In the genomic region with DNA sequence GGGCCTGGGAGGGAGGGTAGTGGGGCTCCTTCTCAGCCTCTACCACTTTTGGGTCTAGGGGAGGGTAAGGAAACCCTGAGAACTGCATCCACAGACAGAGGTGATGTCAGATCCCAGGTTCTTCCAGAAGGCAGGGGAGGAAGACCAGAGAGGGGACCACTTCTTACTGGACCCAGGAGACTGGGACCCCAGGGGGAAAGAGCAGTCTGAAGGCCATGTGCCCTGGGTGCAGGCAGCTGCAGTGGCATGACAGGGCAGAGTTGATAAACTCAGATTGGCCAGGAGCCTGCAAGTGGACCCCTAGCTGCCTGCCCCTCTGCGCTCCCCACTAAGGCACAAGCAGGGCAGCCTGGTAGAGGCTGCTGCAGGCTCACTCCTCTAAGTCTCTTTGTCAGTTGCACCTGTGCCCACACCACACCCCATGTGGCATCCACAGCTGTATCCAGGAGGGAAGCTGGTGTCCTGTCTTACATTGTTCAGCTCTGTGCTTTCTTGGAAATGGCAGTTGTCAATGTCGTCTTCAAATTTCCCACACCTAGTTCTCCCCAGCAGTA, we compare ENCODE assay signal across 21 cellular contexts. TPM values are rescaled to one million over a fixed set of nuclear protein-coding genes. Genes with fewer than 3 reads are reported as not detected.
DNase-seq lines count a peak whose midpoint lies in the region; ATAC-seq, FAIRE-seq and TF ChIP-seq lines count a peak whose summit lies in the region.
"Had no signal": no experiment of that assay in that cellular context is flagged by ENCODE, and none has a peak within 500 bp of the region (broad histone marks: within the 10 kb centered on the region; RNA-seq: fewer than 3 reads in every experiment).

No MANE protein-coding gene starts in this region.

- no peak overlapping the region for H3K4ac ChIP-seq in H1 (replicated peaks; ENCODE audit: insufficient read length, low read depth, low read length)

- H3K23ac ChIP-seq in H1 (ENCODE audit: insufficient read length), result no peak overlapping the region

- no peak overlapping the region for H4K5ac ChIP-seq in H1 (ENCODE audit: insufficient read length, low read depth, low read length)

- ATAC-seq in left ventricle myocardium superior, result no peak
- ATAC-seq in HepG2, result peak; percentile 13; the same call in 2 of the 3 replicates
- no peak for ATAC-seq in HG02870 (IDR thresholded peaks at IDR 0.05; ENCODE audit: unreplicated experiment)
- ATAC-seq: A549 had no signal

- no peak overlapping the region for H2BK20ac ChIP-seq in H1 (ENCODE audit: low read length)

- H3K4me2 ChIP-seq in H1 (ENCODE audit: insufficient read depth in 1 of 2, low read depth in 2 of 2, low read length in 2 of 2), result no peak overlapping the region
- no peak overlapping the region for H3K4me2 ChIP-seq in HepG2 (ENCODE audit: low read depth, low read length)
- H3K4me2 ChIP-seq: A549 had no signal

- TF ChIP-seq POLR2A in H1 (IDR thresholded peaks at IDR 0.05; ENCODE audit: control extremely low read depth in 1 of 2, low read depth in 2 of 2, low read length in 2 of 2) (no peak), HepG2 (IDR thresholded peaks at IDR 0.05; ENCODE audit: insufficient read depth in 1 of 2, low read depth in 2 of 2, low read length in 2 of 2) (no peak)

- no peak overlapping the region for H2AFZ ChIP-seq in H1 (ENCODE audit: low read length)
- no peak overlapping the region for H2AFZ ChIP-seq in HepG2 (ENCODE audit: low read length)

- CTCF ChIA-PET in H1 (lab: Charles Lee; ENCODE audit: partially characterized antibody) (interaction anchor here (1.1 to 5.4 kb wide), 8 partner anchors 9 to 123 kb away, joined by 4 to 32 read pairs (median 6); no protein-coding TSS in a partner anchor), HepG2 (lab: Yijun Ruan, JAX; ENCODE audit: low intra/inter-chr PET ratio, low total read pairs) (no interaction called here)

- H3K23me2 ChIP-seq in H1 (ENCODE audit: low read depth, low read length), result no peaks in the 10 kb centered on the region

- H3K9ac ChIP-seq in H1 (replicated peaks in 1 of 4; ENCODE audit: extremely low read depth in 1 of 4, low read depth in 3 of 4, low read length in 3 of 4), result no peak overlapping the region
- H3K9ac ChIP-seq in HepG2 (ENCODE audit: insufficient read depth, low read depth, low read length), result no peak overlapping the region

- no peaks in the 10 kb centered on the region for H3K79me1 ChIP-seq in H1 (ENCODE audit: low read depth, low read length)

- POLR2A ChIA-PET in H1 (lab: Charles Lee; ENCODE audit: partially characterized antibody), result interaction anchor here (0.6 kb wide), 1 partner anchor 903 kb away, joined by 3 read pairs; no protein-coding TSS in a partner anchor
- POLR2A ChIA-PET in HepG2 (lab: Yijun Ruan, JAX), result no interaction called here

- H2AK5ac ChIP-seq in H1 (ENCODE audit: low read depth, low read length), result no peak overlapping the region

- H4K8ac ChIP-seq in H1 (ENCODE audit: extremely low read depth, insufficient read depth, low read length), result no peak overlapping the region

- intact Hi-C loops in cardiac septum (cut with DNase I) (no loop called here), left ventricle myocardium superior (cut with micrococcal nuclease) (no loop called here), HepG2 (cut with micrococcal nuclease; ENCODE audit: unreplicated experiment) (no loop called here)

- BruUV-seq in HepG2 (replicated peaks; lab: Mats Ljungman, UMichigan), result no TSS peak

- no peak overlapping the region for H2BK12ac ChIP-seq in H1 (ENCODE audit: low read depth, low read length)

- DNase-seq in cardiac septum (ENCODE audit: low spot score), result peak; percentile 57
- DNase-seq in left ventricle myocardium superior, result no peak
- DNase-seq in H1 (ENCODE audit: low read depth in 1 of 2, low spot score in 2 of 2), result no peak
- DNase-seq in HepG2 (ENCODE audit: low spot score), result no peak
- DNase-seq in G401 (ENCODE audit: low spot score), result no peak
- DNase-seq in anterior cingulate cortex (lab: John Stamatoyannopoulos, UW), result no peak
- DNase-seq: AML-193; Caco-2; CD4-positive, alpha-beta T cell; DMS153; DMS79; GF-D8; GOT3 had no signal

- H2BK5ac ChIP-seq in H1 (ENCODE audit: low read depth, low read length), result no peak overlapping the region

- H2BK120ac ChIP-seq in H1 (replicated peaks; ENCODE audit: low read depth, low read length), result no peak overlapping the region

- no peak overlapping the region for H3K14ac ChIP-seq in H1 (ENCODE audit: insufficient read length)

- peaks cover 11 to 14% of the 10 kb centered on the region in 2 experiments for H3K9me3 ChIP-seq in H1 (ENCODE audit: insufficient read depth in 2 of 2, low read depth in 1 of 2, low read length in 1 of 2)
- peaks cover 20% of the 10 kb centered on the region for H3K9me3 ChIP-seq in HepG2 (ENCODE audit: low read length)
- H3K9me3 ChIP-seq: HAP-1 had no signal

- H3K36me3 ChIP-seq in H1 (ENCODE audit: control insufficient read depth in 2 of 4, insufficient read depth in 4 of 4, low read length in 3 of 4) (no peaks in the 10 kb centered on the region; a peak in 1 of 8 replicates), HepG2 (replicated peaks in 1 of 2; ENCODE audit: control insufficient read depth in 1 of 2, insufficient read depth in 2 of 2, low read length in 2 of 2) (no peaks in the 10 kb centered on the region)
- H3K36me3 ChIP-seq: HAP-1 had no signal

- H3K18ac ChIP-seq in H1 (ENCODE audit: extremely low read depth, low read length), result no peak overlapping the region

- no peak for TF ChIP-seq CTCF in H1 (IDR thresholded peaks at IDR 0.05; ENCODE audit: control extremely low read depth in 1 of 3, insufficient read depth in 1 of 3, low read depth in 1 of 3, low read length in 3 of 3)
- no peak for TF ChIP-seq CTCF in HepG2 (CRISPR knock-in tag; IDR thresholded peaks at IDR 0.05)

- H3K4me3 ChIP-seq in H1 (ENCODE audit: extremely low read depth in 1 of 4, insufficient read depth in 2 of 4, low read depth in 3 of 4, low read length in 4 of 4) (no peak overlapping the region), HepG2 (replicated peaks in 1 of 3; ENCODE audit: insufficient read depth in 1 of 3, low read depth in 2 of 3, low read length in 3 of 3) (no peak overlapping the region)
- H3K4me3 ChIP-seq: A549, HAP-1 had no signal

- TF ChIP-seq EP300 in H1 (IDR thresholded peaks at IDR 0.05; ENCODE audit: borderline replicate concordance in 1 of 2, low read depth in 2 of 2, low read length in 2 of 2) (no peak), HepG2 (IDR thresholded peaks at IDR 0.05; ENCODE audit: low read depth in 2 of 2, low read length in 2 of 2) (no peak), HepG2 (CRISPR knock-in tag; IDR thresholded peaks at IDR 0.05; ENCODE audit: borderline replicate concordance) (no peak)

- H3K4me1 ChIP-seq in H1 (replicated peaks in 1 of 4; ENCODE audit: control insufficient read depth in 3 of 4, insufficient read depth in 4 of 4, low read length in 3 of 4), result no peaks in the 10 kb centered on the region; a peak in 1 of 7 replicates
- H3K4me1 ChIP-seq in HepG2 (ENCODE audit: insufficient read depth, low read length), result peaks cover 7% of the 10 kb centered on the region; the same call in 1 of the 2 replicates
- H3K4me1 ChIP-seq: A549, Caco-2, HAP-1 had no signal

- no peak for TF ChIP-seq RAD21 in H1 (IDR thresholded peaks at IDR 0.05 in 1 of 2, conservative IDR thresholded peaks at IDR 0.05 in 1 of 2; ENCODE audit: low read depth in 2 of 2, low read length in 2 of 2)
- TF ChIP-seq RAD21 in HepG2 (CRISPR knock-in tag; IDR thresholded peaks at IDR 0.05), result no peak

- in situ Hi-C loops in HepG2 (cut with HindIII; ENCODE audit: extremely low pct_ligation_motif_present, low pct_unique_long_range_greater_than_20kb) (no loop called here), G401 (cut with HindIII; ENCODE audit: low sequenced_read_pairs) (no loop called here)

- no peaks in the 10 kb centered on the region for H3K27me3 ChIP-seq in H1 (replicated peaks in 1 of 4; ENCODE audit: control insufficient read depth in 3 of 4, extremely low read depth in 1 of 4, insufficient read depth in 3 of 4, low read length in 3 of 4)
- H3K27me3 ChIP-seq in HepG2 (ENCODE audit: control insufficient read depth in 1 of 2, insufficient read depth in 2 of 2, low read length in 2 of 2), result peaks cover 0 to 7% of the 10 kb centered on the region in 2 experiments; a peak in 1 of 5 replicates

- FAIRE-seq in H1 (lab: Jason Lieb, UNC), result no peak
- no peak for FAIRE-seq in HepG2 (lab: Jason Lieb, UNC)
- FAIRE-seq: A549, D721Med had no signal

- H4K20me1 ChIP-seq in H1 (replicated peaks in 1 of 2; ENCODE audit: control insufficient read depth in 1 of 2, insufficient read depth in 2 of 2, low read length in 2 of 2) (no peaks in the 10 kb centered on the region), HepG2 (ENCODE audit: insufficient read depth, low read length) (no peaks in the 10 kb centered on the region)

- WGBS in H1 (ENCODE audit: extremely low coverage in 1 of 2, insufficient coverage in 1 of 2, insufficient read length in 1 of 2, insufficient replicate concordance in 2 of 2, low coverage in 1 of 2, low lambda C conversion rate in 2 of 2, missing lambda C conversion rate in 1 of 2), 2 experiments, result 97% methylated on average over 2 of the region's 2 CpGs; no CpG with 5 or more reads in 1 of the 2 experiments
- WGBS in HepG2 (ENCODE audit: low lambda C conversion rate), result 84% methylated on average over 2 of the region's 2 CpGs

- H3K79me2 ChIP-seq in H1 (ENCODE audit: control insufficient read depth in 1 of 2, insufficient read depth in 2 of 2, low read length in 2 of 2) (no peaks in the 10 kb centered on the region), HepG2 (ENCODE audit: insufficient read depth, low read length) (no peaks in the 10 kb centered on the region)

- H3K27ac ChIP-seq in H1 (ENCODE audit: low read depth, low read length), result no peak overlapping the region
- H3K27ac ChIP-seq in HepG2 (ENCODE audit: extremely low read length, insufficient read depth, low read length), result no peak overlapping the region
- H3K27ac ChIP-seq: 22Rv1, A549, C4-2B had no signal

- 0 out of 2 replicates have a peak overlapping the region, but pooled peaks have one; percentile 31 for H2BK15ac ChIP-seq in H1 (ENCODE audit: low read length)

- no peak overlapping the region for H4K91ac ChIP-seq in H1 (replicated peaks; ENCODE audit: insufficient read length, low read length)

- H3K56ac ChIP-seq in H1 (replicated peaks; ENCODE audit: insufficient read length, low read depth, low read length), result no peak overlapping the region

RNA-seq across cellular contexts. Expression of a gene that starts 2.7 kb away (rescaled TPM):
- total RNA-seq in cardiac septum (not detected), left ventricle myocardium superior (not detected), HepG2 (2016; rRNA removed; fragmentation: Illumina TruSeq; extraction: Trizol) (0.15 TPM in 1 of 2 replicates, not detected in the other)
- total RNA-seq in H1 (2021; fragmentation: NEBNext Ultra II Directional; extraction: Animal tissue kit (Norgen Biotek cat#: 25700)), result not detected in 2 replicates
- polyA plus RNA-seq in H1 (2011; rRNA removed) (not detected in 2 replicates), HepG2 (2011; rRNA removed) (not detected in 2 replicates)
- polyA plus RNA-seq in H1 (2011; cell fraction: cytosol; rRNA removed), result not detected
- polyA plus RNA-seq in H1 (2011; cell fraction: nucleus; rRNA removed), result not detected
- not detected in 4 replicates for polyA plus RNA-seq in H1 (2012, experiment 1 of 2)
- polyA plus RNA-seq in H1 (2012, experiment 2 of 2), result not detected
- not detected for polyA plus RNA-seq in H1 (2013, experiment 1 of 2)
- polyA plus RNA-seq in H1 (2013, experiment 2 of 2), result not detected
- not detected in 2 replicates for polyA minus RNA-seq in H1 (2011; rRNA and poly(A)+ RNA removed)
- polyA minus RNA-seq in H1 (2011; cell fraction: cytosol; rRNA and poly(A)+ RNA removed), result not detected
- polyA minus RNA-seq in H1 (2011; cell fraction: nucleus; rRNA and poly(A)+ RNA removed), result not detected
- total RNA-seq in HepG2 (2016; cell fraction: cytosol; rRNA removed; fragmentation: Illumina TruSeq; extraction: Trizol; ENCODE audit: low read depth), result not detected in 2 replicates
- total RNA-seq in HepG2 (2016; cell fraction: insoluble cytoplasmic fraction; rRNA removed; fragmentation: Illumina TruSeq; extraction: Trizol), result not detected in 2 replicates
- not detected in 2 replicates for total RNA-seq in HepG2 (2016; cell fraction: membrane; rRNA removed; fragmentation: Illumina TruSeq; extraction: Trizol)
- total RNA-seq in HepG2 (2016; cell fraction: nucleus; rRNA removed; fragmentation: Illumina TruSeq; extraction: Trizol), result not detected in 2 replicates
- polyA plus RNA-seq in HepG2 (2011; cell fraction: cytosol; rRNA removed), result not detected in 2 replicates
- polyA plus RNA-seq in HepG2 (2011; cell fraction: nucleus; rRNA removed), result not detected in 2 replicates
- polyA plus RNA-seq in HepG2 (2012), result not detected in 2 replicates
- not detected in 2 replicates for polyA plus RNA-seq in HepG2 (2016; cell fraction: cytosol; fragmentation: Illumina TruSeq; extraction: Trizol; ENCODE audit: low read depth)
- not detected in 2 replicates for polyA plus RNA-seq in HepG2 (2016; cell fraction: insoluble cytoplasmic fraction; fragmentation: Illumina TruSeq; extraction: Trizol; ENCODE audit: low read depth)
- polyA plus RNA-seq in HepG2 (2016; cell fraction: membrane; fragmentation: Illumina TruSeq; extraction: Trizol; ENCODE audit: low read depth), result not detected in 2 replicates
- not detected in 2 replicates for polyA plus RNA-seq in HepG2 (2016; cell fraction: nucleus; fragmentation: Illumina TruSeq; extraction: Trizol; ENCODE audit: insufficient read depth, low read depth)
- polyA minus RNA-seq in HepG2 (2011; rRNA and poly(A)+ RNA removed; ENCODE audit: low replicate concordance), result not detected in 2 replicates
- polyA minus RNA-seq in HepG2 (2011; cell fraction: cytosol; rRNA and poly(A)+ RNA removed), result not detected in 2 replicates
- not detected in 2 replicates for polyA minus RNA-seq in HepG2 (2011; cell fraction: nucleus; rRNA and poly(A)+ RNA removed)
- not detected in 2 replicates for total RNA-seq in G401 (2014; rRNA removed; shearing (Covaris generic))
- total RNA-seq: Caco-2; CD4-positive, alpha-beta T cell; Daoy had no signal
- polyA plus RNA-seq: A549, BJ had no signal

RNA-seq across cellular contexts. Expression of a gene that starts 40.1 kb away (rescaled TPM):
- not detected for total RNA-seq in cardiac septum
- not detected for total RNA-seq in left ventricle myocardium superior
- 0.19 TPM in 1 of 2 replicates, not detected in the other for total RNA-seq in H1 (2021; fragmentation: NEBNext Ultra II Directional; extraction: Animal tissue kit (Norgen Biotek cat#: 25700))
- polyA plus RNA-seq in H1 (2011; rRNA removed), result 0.05 and 0.08 TPM in 2 replicates
- polyA plus RNA-seq in H1 (2011; cell fraction: cytosol; rRNA removed), result 0.09 TPM
- 0.13 TPM for polyA plus RNA-seq in H1 (2011; cell fraction: nucleus; rRNA removed)
- polyA plus RNA-seq in H1 (2012, experiment 1 of 2), result not detected in 4 replicates
- not detected for polyA plus RNA-seq in H1 (2012, experiment 2 of 2)
- not detected for polyA plus RNA-seq in H1 (2013, experiment 1 of 2)
- not detected for polyA plus RNA-seq in H1 (2013, experiment 2 of 2)
- polyA minus RNA-seq in H1 (2011; rRNA and poly(A)+ RNA removed), result 0.09 TPM in 1 of 2 replicates, not detected in the other
- polyA minus RNA-seq in H1 (2011; cell fraction: cytosol; rRNA and poly(A)+ RNA removed), result not detected
- not detected for polyA minus RNA-seq in H1 (2011; cell fraction: nucleus; rRNA and poly(A)+ RNA removed)
- total RNA-seq in HepG2 (2016; rRNA removed; fragmentation: Illumina TruSeq; extraction: Trizol), result 0.07 TPM in 1 of 2 replicates, not detected in the other
- not detected in 2 replicates for total RNA-seq in HepG2 (2016; cell fraction: cytosol; rRNA removed; fragmentation: Illumina TruSeq; extraction: Trizol; ENCODE audit: low read depth)
- total RNA-seq in HepG2 (2016; cell fraction: insoluble cytoplasmic fraction; rRNA removed; fragmentation: Illumina TruSeq; extraction: Trizol), result not detected in 2 replicates
- not detected in 2 replicates for total RNA-seq in HepG2 (2016; cell fraction: membrane; rRNA removed; fragmentation: Illumina TruSeq; extraction: Trizol)
- total RNA-seq in HepG2 (2016; cell fraction: nucleus; rRNA removed; fragmentation: Illumina TruSeq; extraction: Trizol), result not detected in 2 replicates
- polyA plus RNA-seq in HepG2 (2011; rRNA removed), result not detected in 2 replicates
- polyA plus RNA-seq in HepG2 (2011; cell fraction: cytosol; rRNA removed), result not detected in 2 replicates
- polyA plus RNA-seq in HepG2 (2011; cell fraction: nucleus; rRNA removed), result not detected in 2 replicates
- not detected in 2 replicates for polyA plus RNA-seq in HepG2 (2012)
- not detected in 2 replicates for polyA plus RNA-seq in HepG2 (2016; cell fraction: cytosol; fragmentation: Illumina TruSeq; extraction: Trizol; ENCODE audit: low read depth)
- polyA plus RNA-seq in HepG2 (2016; cell fraction: insoluble cytoplasmic fraction; fragmentation: Illumina TruSeq; extraction: Trizol; ENCODE audit: low read depth), result not detected in 2 replicates
- not detected in 2 replicates for polyA plus RNA-seq in HepG2 (2016; cell fraction: membrane; fragmentation: Illumina TruSeq; extraction: Trizol; ENCODE audit: low read depth)
- not detected in 2 replicates for polyA plus RNA-seq in HepG2 (2016; cell fraction: nucleus; fragmentation: Illumina TruSeq; extraction: Trizol; ENCODE audit: insufficient read depth, low read depth)
- not detected in 2 replicates for polyA minus RNA-seq in HepG2 (2011; rRNA and poly(A)+ RNA removed; ENCODE audit: low replicate concordance)
- polyA minus RNA-seq in HepG2 (2011; cell fraction: cytosol; rRNA and poly(A)+ RNA removed), result not detected in 2 replicates
- polyA minus RNA-seq in HepG2 (2011; cell fraction: nucleus; rRNA and poly(A)+ RNA removed), result 0.25 TPM in 1 of 2 replicates, not detected in the other
- not detected in 2 replicates for total RNA-seq in G401 (2014; rRNA removed; shearing (Covaris generic))
- total RNA-seq: Caco-2; CD4-positive, alpha-beta T cell; Daoy had no signal
- polyA plus RNA-seq: A549, BJ had no signal
